ENCODE assay signal across 22 cellular contexts in genomic region chr20:36298061-36298460, GRCh38. TPM values are rescaled to one million over a fixed set of nuclear protein-coding genes. Genes with fewer than 3 reads are reported as not detected.
A peak's percentile ranks its signal among the peaks of the same experiment; 100 is the strongest.
DNase-seq lines count a peak whose midpoint lies in the region; TF ChIP-seq lines count a peak whose summit lies in the region.
"Had no signal": no experiment of that assay in that cellular context is flagged by ENCODE, and none has a peak within 500 bp of the region (broad histone marks: within the 10 kb centered on the region; RNA-seq: fewer than 3 reads in every experiment).

No MANE protein-coding gene starts in this region.

- 79 to 86% methylated on average over 3 of the region's 3 CpGs for WGBS in sigmoid colon, 2 donors

- H3K27me3 ChIP-seq in WERI-Rb-1 (ENCODE audit: insufficient read depth, low read depth, severe bottlenecking), result no peaks in the 10 kb centered on the region
- peaks cover 10 to 51% (median 20%) of the 10 kb centered on the region in 3 donors for H3K27me3 ChIP-seq in sigmoid colon
- H3K27me3 ChIP-seq: BE2C had no signal

- intact Hi-C loops in sigmoid colon (cut with DNase I), result no loop called here

- in situ Hi-C loops in GM13976 (cut with MboI; ENCODE audit: low sequenced_read_pairs, unreplicated experiment), result no loop called here

- TF ChIP-seq CTCF in GM13976 (IDR thresholded peaks at IDR 0.05; ENCODE audit: borderline replicate concordance, control extremely low read depth, extremely low read depth, insufficient read depth, missing control alignments) (no peak), WERI-Rb-1 (IDR thresholded peaks at IDR 0.05; ENCODE audit: low read depth, low read length) (no peak), sigmoid colon (IDR thresholded peaks at IDR 0.05) (no peak)

- peak overlapping the region; percentile 47 for H3K27ac ChIP-seq in WERI-Rb-1
- no peak overlapping the region for H3K27ac ChIP-seq in sigmoid colon
- H3K27ac ChIP-seq: A549; BLaER1 treated with 17β-estradiol and CSF1 and Interleukin-3, amounts not matched to agents 10 nM and 100 nM had no signal

- H3K4me3 ChIP-seq in WERI-Rb-1 (ENCODE audit: low read depth, low read length) (no peak overlapping the region), sigmoid colon (no peak overlapping the region)
- H3K4me3 ChIP-seq: A549; BLaER1 treated with 17β-estradiol and CSF1 and Interleukin-3, amounts not matched to agents 10 nM and 100 nM; HAP-1 had no signal

- TF ChIP-seq POLR2A in sigmoid colon (IDR thresholded peaks at IDR 0.05), result no peak

- DNase-seq in activated CD8-positive, alpha-beta memory T cell treated with anti-CD3 and anti-CD28 coated beads for 24 hours, result peak; percentile 49
- DNase-seq in activated CD8-positive, alpha-beta memory T cell treated with anti-CD3 and anti-CD28 coated beads, Interleukin-2, amount 50 U/mL, for 48 hours, result no peak
- DNase-seq in GM13976 (ENCODE audit: low spot score) (peak; percentile 1), WERI-Rb-1 (peak; percentile 67), sigmoid colon (peak; percentile 22), DMS 273 (lab: John Stamatoyannopoulos, UW; ENCODE audit: unreplicated experiment) (no peak), NCI-H1930 (lab: John Stamatoyannopoulos, UW) (no peak), inferior parietal cortex (ENCODE audit: extremely low spot score) (no peak)
- DNase-seq: 8988T; ACHN; AML-193; BE2C; CD4-positive, alpha-beta T cell; CD8-positive, alpha-beta memory T cell; DMS53; DMS79 treated with DMSO at 0.1 percent for 48 hours; GF-D8; GOT3; HFFc6 had no signal

- H3K9me3 ChIP-seq in WERI-Rb-1 (ENCODE audit: severe bottlenecking) (no peaks in the 10 kb centered on the region), sigmoid colon (peaks cover 0 to 3% (median 0%) of the 10 kb centered on the region in 4 donors)
- H3K9me3 ChIP-seq: A549; BE2C; BLaER1 treated with 17β-estradiol and CSF1 and Interleukin-3, amounts not matched to agents 10 nM and 100 nM; HAP-1 had no signal

- H3K4me1 ChIP-seq in sigmoid colon, result no peaks in the 10 kb centered on the region
- H3K4me1 ChIP-seq: A549, BE2C, HAP-1 had no signal

- no peak for TF ChIP-seq EP300 in sigmoid colon (IDR thresholded peaks at IDR 0.05)

- H3K36me3 ChIP-seq in WERI-Rb-1, result no peaks in the 10 kb centered on the region
- no peaks in the 10 kb centered on the region for H3K36me3 ChIP-seq in sigmoid colon
- H3K36me3 ChIP-seq: BE2C; BLaER1 treated with 17β-estradiol and CSF1 and Interleukin-3, amounts not matched to agents 10 nM and 100 nM; HAP-1 had no signal

RNA-seq across cellular contexts. Expression of gene DLGAP4, which starts 8.1 kb away (rescaled TPM):
- 10 to 100 TPM; 21.0 to 60.7 (median 37.5) TPM for total RNA-seq in sigmoid colon
- polyA plus RNA-seq in sigmoid colon, result 10 to 100 TPM; 21.7 to 36.9 (median 23.4) TPM

Comparison
In these comparisons a context has a peak if more than half of its experiments do, and no peak if none do; other contexts are left out.
1. DNase-seq: peak in activated CD8-positive, alpha-beta memory T cell treated with anti-CD3 and anti-CD28 coated beads for 24 hours (single experiment), GM13976 (single experiment), WERI-Rb-1 (single experiment) and sigmoid colon (single experiment); none in activated CD8-positive, alpha-beta memory T cell treated with anti-CD3 and anti-CD28 coated beads, Interleukin-2, amount 50 U/mL, for 48 hours (single experiment), DMS 273 (single experiment), NCI-H1930 (0 of 2) and inferior parietal cortex (single experiment).